Comparison of ENCODE assay signal across 1 cellular context in the genomic region with DNA sequence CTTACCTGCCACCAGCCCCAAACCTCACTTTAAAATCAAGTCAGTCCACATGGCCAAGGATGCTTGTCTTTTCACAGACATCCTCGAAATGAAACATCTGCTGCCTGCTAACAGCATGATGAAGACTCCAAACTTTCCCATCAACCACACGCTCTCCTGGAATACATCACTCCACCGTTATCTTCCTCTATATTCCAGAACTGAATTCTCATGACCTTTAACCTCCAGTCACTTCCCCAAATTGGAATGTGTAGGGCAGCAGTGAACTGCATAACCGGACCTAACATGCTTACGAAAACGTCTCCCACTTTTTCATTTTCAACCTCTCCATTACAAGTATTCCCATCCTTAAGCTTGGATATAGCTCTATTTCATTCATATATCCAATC.
TF ChIP-seq lines count a peak whose summit lies in the region.

No MANE protein-coding gene starts in this region.

TF ChIP-seq in IMR-90, 13 proteins besides CTCF, POLR2A, EP300 and RAD21:
- TF ChIP-seq BHLHE40 (IDR thresholded peaks at IDR 0.05; ENCODE audit: low read depth, low read length), result no peak
- no peak for TF ChIP-seq FOS (IDR thresholded peaks at IDR 0.05; ENCODE audit: low read depth, low read length)
- no peak for TF ChIP-seq CEBPB (IDR thresholded peaks at IDR 0.05; ENCODE audit: low read depth, low read length)
- TF ChIP-seq, protein P1, sequence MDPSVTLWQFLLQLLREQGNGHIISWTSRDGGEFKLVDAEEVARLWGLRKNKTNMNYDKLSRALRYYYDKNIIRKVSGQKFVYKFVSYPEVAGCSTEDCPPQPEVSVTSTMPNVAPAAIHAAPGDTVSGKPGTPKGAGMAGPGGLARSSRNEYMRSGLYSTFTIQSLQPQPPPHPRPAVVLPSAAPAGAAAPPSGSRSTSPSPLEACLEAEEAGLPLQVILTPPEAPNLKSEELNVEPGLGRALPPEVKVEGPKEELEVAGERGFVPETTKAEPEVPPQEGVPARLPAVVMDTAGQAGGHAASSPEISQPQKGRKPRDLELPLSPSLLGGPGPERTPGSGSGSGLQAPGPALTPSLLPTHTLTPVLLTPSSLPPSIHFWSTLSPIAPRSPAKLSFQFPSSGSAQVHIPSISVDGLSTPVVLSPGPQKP (IDR thresholded peaks at IDR 0.05; ENCODE audit: borderline replicate concordance, low read depth, low read length), result no peak
- no peak for TF ChIP-seq MAZ (IDR thresholded peaks at IDR 0.05; ENCODE audit: borderline replicate concordance, low read depth, low read length)
- TF ChIP-seq CHD1 (IDR thresholded peaks at IDR 0.05; ENCODE audit: low read depth, low read length), result no peak
- no peak for TF ChIP-seq MAFK (IDR thresholded peaks at IDR 0.05; ENCODE audit: low read depth, low read length)
- TF ChIP-seq MXI1 (IDR thresholded peaks at IDR 0.05; ENCODE audit: borderline replicate concordance, low read depth, low read length), result no peak
- TF ChIP-seq RCOR1 (IDR thresholded peaks at IDR 0.05; ENCODE audit: insufficient replicate concordance, low read length), result no peak
- TF ChIP-seq NFE2L2 (IDR thresholded peaks at IDR 0.05; ENCODE audit: low read depth, low read length), result no peak
- no peak for TF ChIP-seq RFX5 (IDR thresholded peaks at IDR 0.05; ENCODE audit: low read depth, low read length)
- TF ChIP-seq SMC3 (IDR thresholded peaks at IDR 0.05; ENCODE audit: low read depth, low read length), result no peak
- TF ChIP-seq, protein P2, sequence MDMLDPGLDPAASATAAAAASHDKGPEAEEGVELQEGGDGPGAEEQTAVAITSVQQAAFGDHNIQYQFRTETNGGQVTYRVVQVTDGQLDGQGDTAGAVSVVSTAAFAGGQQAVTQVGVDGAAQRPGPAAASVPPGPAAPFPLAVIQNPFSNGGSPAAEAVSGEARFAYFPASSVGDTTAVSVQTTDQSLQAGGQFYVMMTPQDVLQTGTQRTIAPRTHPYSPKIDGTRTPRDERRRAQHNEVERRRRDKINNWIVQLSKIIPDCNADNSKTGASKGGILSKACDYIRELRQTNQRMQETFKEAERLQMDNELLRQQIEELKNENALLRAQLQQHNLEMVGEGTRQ (IDR thresholded peaks at IDR 0.05; ENCODE audit: low read depth, low read length), result no peak
